In genomic region chr15:68797157-68797556, GRCh38 we compare ENCODE assay signal across 11 cellular contexts. TPM values are rescaled to one million over a fixed set of nuclear protein-coding genes. Genes with fewer than 3 reads are reported as not detected.
DNase-seq lines count a peak whose midpoint lies in the region; ATAC-seq and TF ChIP-seq lines count a peak whose summit lies in the region.
"Had no signal": no experiment of that assay in that cellular context is flagged by ENCODE, and none has a peak within 500 bp of the region (broad histone marks: within the 10 kb centered on the region; RNA-seq: fewer than 3 reads in every experiment).

No MANE protein-coding gene starts in this region.

- H3K27me3 ChIP-seq in OCI-LY3 (ENCODE audit: low read depth, low read length) (no peaks in the 10 kb centered on the region), endodermal cell (ENCODE audit: control insufficient read depth, insufficient read depth, low read length, poor library complexity, severe bottlenecking) (no peaks in the 10 kb centered on the region), stomach (no peaks in the 10 kb centered on the region)
- H3K27me3 ChIP-seq: MG63 had no signal

- WGBS in endodermal cell (ENCODE audit: insufficient coverage in 1 of 2, insufficient read length in 1 of 2), 2 experiments, result 90 to 100% methylated on average over 1 to 2 of the region's 3 CpGs
- 59 to 66% (median 64%) methylated on average over 3 of the region's 3 CpGs for WGBS in stomach, 5 donors

- H3K4me2 ChIP-seq in OCI-LY3 (ENCODE audit: low read length), result peak overlapping the region; percentile 93; the same call in 1 of the 2 replicates

- CTCF ChIA-PET in activated naive CD4-positive, alpha-beta T cell treated with anti-CD3 and anti-CD28 coated beads for 36 hours (lab: Charles Lee), result interaction anchor here (0.7 kb wide), 1 partner anchor 77 kb away, joined by 3 read pairs; no protein-coding TSS in a partner anchor

- H3K79me2 ChIP-seq in OCI-LY3 (ENCODE audit: low read length), result peaks cover 99% of the 10 kb centered on the region

- DNase-seq in activated naive CD4-positive, alpha-beta T cell treated with anti-CD3 and anti-CD28 coated beads for 36 hours, result peak; percentile 47
- no peak for DNase-seq in activated naive CD4-positive, alpha-beta T cell treated with anti-CD3 and anti-CD28 coated beads, Interleukin-2, amount 50 U/mL, for 16 hours
- DNase-seq in endodermal cell (no peak), stomach (no peak), medulla oblongata (ENCODE audit: extremely low spot score) (no peak), activated gamma-delta T cell treated with Interleukin-2 at 50 U/mL for 16 hours (no peak)
- DNase-seq: aorta, MG63 had no signal

- TF ChIP-seq POLR2A in stomach (IDR thresholded peaks at IDR 0.05), result no peak

- no peaks in the 10 kb centered on the region for H3K9me3 ChIP-seq in OCI-LY3 (ENCODE audit: insufficient read depth, low read length)
- H3K9me3 ChIP-seq in endodermal cell (ENCODE audit: control insufficient read depth, low read length), result no peaks in the 10 kb centered on the region
- no peaks in the 10 kb centered on the region for H3K9me3 ChIP-seq in stomach
- H3K9me3 ChIP-seq: MG63 had no signal

- H3K27ac ChIP-seq in OCI-LY3 (ENCODE audit: low read length) (no peak overlapping the region), endodermal cell (ENCODE audit: low read depth, low read length) (no peak overlapping the region), stomach (peak overlapping the region in 3 of 5 donors; percentile 5 to 83 (median 72))
- H3K27ac ChIP-seq: SK-N-MC had no signal

- intact Hi-C loops in activated naive CD4-positive, alpha-beta T cell treated with anti-CD3 and anti-CD28 coated beads for 36 hours (cut with micrococcal nuclease), result loop anchor here (10.0 kb wide), 1 partner anchor 742 kb away; the partner anchor contains the start of gene PIAS1
- intact Hi-C loops in stomach (cut with DNase I; ENCODE audit: low total_unique reads), result no loop called here

- no peak overlapping the region for H2AFZ ChIP-seq in OCI-LY3 (ENCODE audit: low read depth, low read length)

- peaks cover 99% of the 10 kb centered on the region for H4K20me1 ChIP-seq in OCI-LY3 (ENCODE audit: insufficient read depth, low read length)

- no peak for TF ChIP-seq EP300 in stomach (IDR thresholded peaks at IDR 0.05)

- H3K27me3 Mint-ChIP-seq in activated naive CD4-positive, alpha-beta T cell treated with anti-CD3 and anti-CD28 coated beads for 36 hours (ENCODE audit: low read depth), result no peaks in the 10 kb centered on the region
- H3K27me3 Mint-ChIP-seq in endodermal cell (ENCODE audit: insufficient read depth), result no peaks in the 10 kb centered on the region

- peak overlapping the region; percentile 7 for H3K27ac Mint-ChIP-seq in activated naive CD4-positive, alpha-beta T cell treated with anti-CD3 and anti-CD28 coated beads for 36 hours
- peak overlapping the region; percentile 32 for H3K27ac Mint-ChIP-seq in endodermal cell

- no peak for ATAC-seq in HG03520 (IDR thresholded peaks at IDR 0.05; ENCODE audit: unreplicated experiment)

- TF ChIP-seq CTCF in OCI-LY3 (IDR thresholded peaks at IDR 0.05; ENCODE audit: low read depth, low read length), result no peak
- no peak for TF ChIP-seq CTCF in endodermal cell (conservative IDR thresholded peaks at IDR 0.05)
- no peak for TF ChIP-seq CTCF in stomach (IDR thresholded peaks at IDR 0.05)

- peaks cover 95% of the 10 kb centered on the region for H3K4me1 Mint-ChIP-seq in activated naive CD4-positive, alpha-beta T cell treated with anti-CD3 and anti-CD28 coated beads for 36 hours (ENCODE audit: low read depth)
- peaks cover 68% of the 10 kb centered on the region for H3K4me1 Mint-ChIP-seq in endodermal cell

- H3K36me3 Mint-ChIP-seq in activated naive CD4-positive, alpha-beta T cell treated with anti-CD3 and anti-CD28 coated beads for 36 hours (ENCODE audit: low read depth), result peaks cover 12% of the 10 kb centered on the region
- peaks cover 19% of the 10 kb centered on the region for H3K36me3 Mint-ChIP-seq in endodermal cell (ENCODE audit: low read depth)

- H3K36me3 ChIP-seq in OCI-LY3 (replicated peaks; ENCODE audit: low read depth, low read length), result peaks cover 36% of the 10 kb centered on the region
- H3K36me3 ChIP-seq in endodermal cell (ENCODE audit: control insufficient read depth, insufficient read depth, low read length), result peaks cover 53% of the 10 kb centered on the region
- no peaks in the 10 kb centered on the region for H3K36me3 ChIP-seq in stomach

- H3K9me3 Mint-ChIP-seq in activated naive CD4-positive, alpha-beta T cell treated with anti-CD3 and anti-CD28 coated beads for 36 hours, result no peaks in the 10 kb centered on the region
- no peaks in the 10 kb centered on the region for H3K9me3 Mint-ChIP-seq in endodermal cell

- H3K9ac ChIP-seq in OCI-LY3 (ENCODE audit: low read length) (no peak overlapping the region), endodermal cell (ENCODE audit: extremely low read depth, low read length, poor library complexity, severe bottlenecking) (no peak overlapping the region)

- peaks cover 84% of the 10 kb centered on the region for H3K4me1 ChIP-seq in OCI-LY3 (ENCODE audit: low read length)
- peaks cover 35% of the 10 kb centered on the region for H3K4me1 ChIP-seq in endodermal cell (ENCODE audit: control insufficient read depth, insufficient read depth, low read length)
- H3K4me1 ChIP-seq in stomach, result peaks cover 64 to 95% (median 75%) of the 10 kb centered on the region in 4 donors

- no peak overlapping the region for H3K4me3 Mint-ChIP-seq in activated naive CD4-positive, alpha-beta T cell treated with anti-CD3 and anti-CD28 coated beads for 36 hours
- H3K4me3 Mint-ChIP-seq in endodermal cell, result no peak overlapping the region

- H3K4me3 ChIP-seq in OCI-LY3 (ENCODE audit: low read length) (no peak overlapping the region), endodermal cell (ENCODE audit: low read length) (no peak overlapping the region), stomach (no peak overlapping the region)
- H3K4me3 ChIP-seq: MG63, SK-N-MC had no signal

RNA-seq across cellular contexts. Expression of gene ANP32A, which starts 23.5 kb away (rescaled TPM):
- total RNA-seq in activated naive CD4-positive, alpha-beta T cell treated with anti-CD3 and anti-CD28 coated beads for 36 hours, result 100 to 1,000 TPM; 216 to 245 TPM
- total RNA-seq in endodermal cell, result 100 to 1,000 TPM; 346 to 385 TPM
- 302 TPM for polyA plus RNA-seq in endodermal cell (2013, experiment 1 of 2)
- 289 TPM for polyA plus RNA-seq in endodermal cell (2013, experiment 2 of 2)
- 100 to 1,000 TPM in 1 of 5 donors, 10 to 100 TPM in 4; 34.4 to 112 (median 65.2) TPM for total RNA-seq in stomach
- 10 to 100 TPM; 53.1 to 80.5 (median 72.2) TPM for polyA plus RNA-seq in stomach

Comparison
In these comparisons a context has a peak if more than half of its experiments do, and no peak if none do; other contexts are left out.
1. H3K27ac ChIP-seq: peak in stomach (3 of 5); none in OCI-LY3 (single experiment) and endodermal cell (single experiment).